8 cellular contexts compared by ENCODE assay signal in genomic region chr5:59660737-59661136, GRCh38.
DNase-seq lines count a peak whose midpoint lies in the region; ATAC-seq and TF ChIP-seq lines count a peak whose summit lies in the region.

No MANE protein-coding gene starts in this region.

- no peak overlapping the region for H3K4me3 Mint-ChIP-seq in chondrocyte (ENCODE audit: unreplicated experiment)

- TF ChIP-seq CTCF in chondrocyte (IDR thresholded peaks at IDR 0.05), result peak; percentile 81
- TF ChIP-seq CTCF in gastrocnemius medialis (IDR thresholded peaks at IDR 0.05 in 4 of 5, conservative IDR thresholded peaks at IDR 0.05 in 1 of 5), result peak; percentile 18 to 56 (median 31)

- no peak overlapping the region for H3K27ac Mint-ChIP-seq in chondrocyte (ENCODE audit: unreplicated experiment)

- ATAC-seq in gastrocnemius medialis, result peak in 1 of 2 donors; percentile 48

- H3K27me3 ChIP-seq in gastrocnemius medialis, result no peaks in the 10 kb centered on the region

- peak overlapping the region; percentile 69 to 82 (median 80) for H3K27ac ChIP-seq in gastrocnemius medialis

- H3K4me3 ChIP-seq in gastrocnemius medialis, result no peak overlapping the region

- peaks cover 32% of the 10 kb centered on the region for H3K4me1 Mint-ChIP-seq in chondrocyte (ENCODE audit: low read depth)

- H3K4me1 ChIP-seq in gastrocnemius medialis, result peaks cover 72% of the 10 kb centered on the region in 2 donors

- in situ Hi-C loops in KBM-7 (cut with MboI; ENCODE audit: low pct_unique_long_range_greater_than_20kb, low sequenced_read_pairs) (no loop called here), gastrocnemius medialis (cut with MboI; ENCODE audit: low sequenced_read_pairs in 4 of 4) (loop anchor here (5.0 to 25.0 kb wide), 5 partner anchors 76 to 473 kb away; no protein-coding TSS in a partner anchor)

- H3K27me3 Mint-ChIP-seq in chondrocyte (ENCODE audit: low read depth), result no peaks in the 10 kb centered on the region

- no peaks in the 10 kb centered on the region for H3K9me3 ChIP-seq in gastrocnemius medialis

- no peak for TF ChIP-seq POLR2A in gastrocnemius medialis (IDR thresholded peaks at IDR 0.05)

- peak; percentile 17 for DNase-seq in NCI-H2107 treated with DMSO at 0.1 percent for 48 hours (lab: John Stamatoyannopoulos, UW; ENCODE audit: unreplicated experiment)
- no peak for DNase-seq in NCI-H2107 (lab: John Stamatoyannopoulos, UW)
- DNase-seq in KBM-7, result peak; percentile 35
- DNase-seq in chondrocyte (ENCODE audit: low spot score), result no peak
- no peak for DNase-seq in gastrocnemius medialis
- no peak for DNase-seq in stimulated activated CD4-positive, alpha-beta T cell treated with anti-CD3 and anti-CD28 coated beads, Interleukin-12 subunit alpha, Interleukin-12 subunit beta, amount 100 ng/mL, for 4 hours
- DNase-seq in activated gamma-delta T cell (lab: John Stamatoyannopoulos, UW), result no peak
- DNase-seq in NK-92 treated with Interleukin-12 subunit alpha and Interleukin-12 subunit beta, amount 100 ng/mL, for 24 hours (lab: John Stamatoyannopoulos, UW), result no peak

- intact Hi-C loops in gastrocnemius medialis (cut with DNase I; ENCODE audit: low total_unique reads), result loop anchor here (2.0 kb wide), 1 partner anchor 74 kb away; no protein-coding TSS in a partner anchor

- H3K36me3 ChIP-seq in gastrocnemius medialis, result no peaks in the 10 kb centered on the region

- H3K36me3 Mint-ChIP-seq in chondrocyte (ENCODE audit: low read depth), result no peaks in the 10 kb centered on the region

- no peaks in the 10 kb centered on the region for H3K9me3 Mint-ChIP-seq in chondrocyte (ENCODE audit: low read depth)

Comparison
In these comparisons a context has a peak if more than half of its experiments do, and no peak if none do; other contexts are left out.
1. DNase-seq: peak in NCI-H2107 treated with DMSO at 0.1 percent for 48 hours (single experiment) and KBM-7 (single experiment); none in NCI-H2107 (single experiment), chondrocyte (single experiment), gastrocnemius medialis (0 of 2), stimulated activated CD4-positive, alpha-beta T cell treated with anti-CD3 and anti-CD28 coated beads, Interleukin-12 subunit alpha, Interleukin-12 subunit beta, amount 100 ng/mL, for 4 hours (single experiment), activated gamma-delta T cell (single experiment) and NK-92 treated with Interleukin-12 subunit alpha and Interleukin-12 subunit beta, amount 100 ng/mL, for 24 hours (single experiment).